Comparison of ENCODE assay signal across 14 cellular contexts in genomic region chr7:112540839-112541577, GRCh38.
"Had no signal": no experiment of that assay in that cellular context is flagged by ENCODE, and none has a peak within 500 bp of the region (broad histone marks: within the 10 kb centered on the region; RNA-seq: fewer than 3 reads in every experiment).

No MANE protein-coding gene starts in this region.

- H3K4me1 ChIP-seq: sigmoid colon had no signal

- H3K27ac ChIP-seq: neutrophil, right atrium auricular region, sigmoid colon, skin epidermis had no signal

- H3K9me3 ChIP-seq: mucosa of descending colon, neutrophil, right atrium auricular region, sigmoid colon had no signal

- ATAC-seq: esophagus mucosa; left lobe of liver; mucosa of descending colon; naive thymus-derived CD8-positive, alpha-beta T cell had no signal

- DNase-seq: effector memory CD4-positive, alpha-beta T cell; head of caudate nucleus; hippocampal formation; kidney glomerular epithelial cell; mucosa of descending colon; naive thymus-derived CD8-positive, alpha-beta T cell; sigmoid colon; stimulated activated CD4-positive, alpha-beta T cell treated with anti-CD3 and anti-CD28 coated beads, Interleukin-2, amount 100 ng/mL, for 24 hours; stimulated activated naive CD4-positive, alpha-beta T cell had no signal

- H3K36me3 ChIP-seq: neutrophil, right atrium auricular region, sigmoid colon had no signal

- H3K4me3 ChIP-seq: mucosa of descending colon, right atrium auricular region, sigmoid colon, skin epidermis had no signal
